Comparison of ENCODE assay signal across 8 cellular contexts in genomic region chr19:51570962-51571575, GRCh38.
A peak's percentile ranks its signal among the peaks of the same experiment; 100 is the strongest.
DNase-seq lines count a peak whose midpoint lies in the region; ATAC-seq and TF ChIP-seq lines count a peak whose summit lies in the region.

ZNF175 (plus strand) TSS chr19:51571283; CDS start chr19:51573330, 2,047 bp downstream.

- 0 out of 2 replicates have a peak within 1 kb of the TSS, but pooled peaks have one; percentile 4 for H3K4me2 ChIP-seq in KMS-11

- H3K36me3 Mint-ChIP-seq in nephron progenitor cell (ENCODE audit: low read depth), result peaks cover 30% of the 10 kb centered on the region

- peak; percentile 72 for ATAC-seq in GM21717 (IDR thresholded peaks at IDR 0.05; ENCODE audit: unreplicated experiment)
- ATAC-seq in stimulated activated naive CD8-positive, alpha-beta T cell treated with anti-CD3 and anti-CD28 coated beads, Interleukin-15, Interleukin-2, amounts not matched to agents 100 U/mL and 50 U/mL, for 24 hours, result peak; percentile 92

- H3K4me1 Mint-ChIP-seq in nephron progenitor cell, result peaks cover 21% of the 10 kb centered on the region

- H3K9ac ChIP-seq in KMS-11, result no peak within 1 kb of the TSS

- peak within 1 kb of the TSS; percentile 30 for H3K27ac Mint-ChIP-seq in nephron progenitor cell

- no peaks in the 10 kb centered on the region for H3K36me3 ChIP-seq in KMS-11 (ENCODE audit: insufficient read depth)

- H3K4me3 ChIP-seq in KMS-11 (IDR thresholded peaks at IDR 0.05; ENCODE audit: insufficient read depth, low read depth, low read length), result no peak within 1 kb of the TSS
- peak within 1 kb of the TSS; percentile 73 for H3K4me3 ChIP-seq in foreskin fibroblast (ENCODE audit: low read depth in 1 of 2, low read length in 2 of 2)

- H3K27me3 Mint-ChIP-seq in nephron progenitor cell (ENCODE audit: low read depth, poor library complexity), result peaks cover 34% of the 10 kb centered on the region

- no peak within 1 kb of the TSS for H3K27ac ChIP-seq in KMS-11

- TF ChIP-seq POLR2A in Raji (IDR thresholded peaks at IDR 0.05; ENCODE audit: insufficient read depth, low read depth, low read length), result peak; percentile 53; the same call in 1 of the 2 replicates

- peak within 1 kb of the TSS; percentile 29; the same call in 1 of the 2 replicates for H2AFZ ChIP-seq in KMS-11 (ENCODE audit: low read depth)

- H3K9me3 Mint-ChIP-seq in nephron progenitor cell, result peaks cover 3% of the 10 kb centered on the region

- H3K27me3 ChIP-seq in KMS-11 (ENCODE audit: insufficient read depth, low read depth), result no peaks in the 10 kb centered on the region

- no peaks in the 10 kb centered on the region for H4K20me1 ChIP-seq in KMS-11 (ENCODE audit: insufficient read depth)

- no peak for TF ChIP-seq CTCF in KMS-11 (conservative IDR thresholded peaks at IDR 0.05; ENCODE audit: low read depth, low read length)
- no peak for TF ChIP-seq CTCF in foreskin fibroblast (IDR thresholded peaks at IDR 0.05; ENCODE audit: low read depth, low read length)
- TF ChIP-seq CTCF in nephron progenitor cell (IDR thresholded peaks at IDR 0.05), result no peak

- H3K79me2 ChIP-seq in KMS-11 (ENCODE audit: insufficient read depth, low read depth), result no peaks in the 10 kb centered on the region

- DNase-seq in DMS 273 treated with DMSO at 0.1 percent for 48 hours (lab: John Stamatoyannopoulos, UW) (peak; percentile 93), foreskin fibroblast (peak; percentile 92 to 98), nephron progenitor cell (peak; percentile 94)
- peak; percentile 94 for DNase-seq in activated effector memory CD4-positive, alpha-beta T cell treated with anti-CD3 and anti-CD28 coated beads, Interleukin-2, amount 50 U/mL, for 16 hours
- peak; percentile 88 for DNase-seq in stimulated activated naive CD8-positive, alpha-beta T cell treated with anti-CD3 and anti-CD28 coated beads, Interleukin-15, Interleukin-2, amounts not matched to agents 100 U/mL and 50 U/mL, for 24 hours

- peak within 1 kb of the TSS; percentile 96 for H3K4me3 Mint-ChIP-seq in nephron progenitor cell

- H3K4me1 ChIP-seq in KMS-11 (ENCODE audit: low read depth, poor library complexity, severe bottlenecking), result no peaks in the 10 kb centered on the region
